In the genomic region with DNA sequence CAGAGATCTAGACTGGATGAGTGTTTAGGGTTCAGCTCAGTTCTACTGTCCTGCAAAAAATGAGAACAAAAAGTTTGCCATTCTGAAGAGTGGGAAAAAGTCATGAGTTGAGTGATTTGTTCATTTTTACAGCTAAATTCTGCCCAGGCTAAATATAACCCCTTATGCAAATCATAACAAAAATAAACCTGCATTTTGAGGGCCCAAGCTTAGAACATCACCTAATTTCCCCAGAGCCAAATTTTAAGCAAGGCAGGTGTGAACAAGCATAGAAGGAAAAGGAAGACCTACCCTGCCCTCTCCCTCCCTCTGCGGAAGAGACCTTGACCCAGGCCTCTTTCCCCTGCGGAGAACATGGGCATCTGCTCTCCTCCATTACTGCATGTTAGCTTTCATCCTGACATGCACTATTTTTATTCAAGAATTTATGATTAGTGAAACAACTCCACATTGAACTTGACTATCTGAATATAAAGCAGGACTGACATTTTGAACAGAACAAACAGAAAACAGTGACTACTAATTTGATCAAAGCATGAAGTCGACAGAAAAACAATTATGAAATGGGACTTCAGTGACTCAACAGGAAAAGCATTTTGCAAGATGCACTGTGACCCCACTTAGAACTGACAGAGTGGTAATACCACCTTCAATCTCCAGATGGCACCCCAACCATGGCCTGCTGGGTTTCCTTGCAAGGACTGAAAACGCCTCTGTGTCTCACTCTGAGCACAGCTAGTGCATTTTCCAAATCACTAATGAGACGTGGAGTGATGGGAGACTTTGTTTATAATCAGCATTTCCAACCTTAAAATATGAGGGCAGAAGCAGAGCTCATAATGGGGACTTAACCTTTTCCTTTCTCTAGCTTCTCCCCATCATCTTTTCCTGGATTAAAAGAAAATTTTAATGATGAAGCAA, we compare ENCODE assay signal across 8 cellular contexts. TPM values are rescaled to one million over a fixed set of nuclear protein-coding genes. Genes with fewer than 3 reads are reported as not detected.
DNase-seq lines count a peak whose midpoint lies in the region; ATAC-seq and TF ChIP-seq lines count a peak whose summit lies in the region.

No MANE protein-coding gene starts in this region.

- H3K27ac ChIP-seq in BLaER1 treated with 17β-estradiol and CSF1 and Interleukin-3, amounts not matched to agents 10 nM and 100 nM = peak overlapping the region; percentile 66 to 94 (median 88)

- intact Hi-C loops in lower leg skin (cut with DNase I; ENCODE audit: low total_unique reads) = loop anchor here (2.0 to 10.0 kb wide), 2 partner anchors 142 to 290 kb away; no protein-coding TSS in a partner anchor

- no peaks in the 10 kb centered on the region for H3K9me3 ChIP-seq in BLaER1 treated with 17β-estradiol and CSF1 and Interleukin-3, amounts not matched to agents 10 nM and 100 nM (replicated peaks in 1 of 11)

- H3K4me1 ChIP-seq in BLaER1 treated with 17β-estradiol and CSF1 and Interleukin-3, amounts not matched to agents 10 nM and 100 nM = peaks cover 36 to 62% (median 48%) of the 10 kb centered on the region in 10 experiments

- H3K4me2 ChIP-seq in BLaER1 treated with 17β-estradiol and CSF1 and Interleukin-3, amounts not matched to agents 10 nM and 100 nM = peak overlapping the region; percentile 67 to 90 (median 79)

- H4K20me1 ChIP-seq in BLaER1 treated with 17β-estradiol and CSF1 and Interleukin-3, amounts not matched to agents 10 nM and 100 nM = peaks cover 0 to 94% (median 0%) of the 10 kb centered on the region in 11 experiments; a peak in 7 of 22 replicates

- peak; percentile 78 for ATAC-seq in HG03439 (IDR thresholded peaks at IDR 0.05; ENCODE audit: unreplicated experiment)

- H3K9ac ChIP-seq in BLaER1 treated with 17β-estradiol and CSF1 and Interleukin-3, amounts not matched to agents 10 nM and 100 nM = peak overlapping the region; percentile 65 to 82 (median 76)

- peak in 1 of 3 donors; percentile 94 for TF ChIP-seq CTCF in lower leg skin (IDR thresholded peaks at IDR 0.05)

- 1 to 5% methylated on average over 5 of the region's 5 CpGs for WGBS in lower leg skin, 2 donors

- H3K27me3 ChIP-seq in BLaER1 treated with 17β-estradiol and CSF1 and Interleukin-3, amounts not matched to agents 10 nM and 100 nM = no peaks in the 10 kb centered on the region

- peak overlapping the region in 4 of 10 experiments; percentile 15 to 36 (median 24); a peak in 6 of 20 replicates for H3K4me3 ChIP-seq in BLaER1 treated with 17β-estradiol and CSF1 and Interleukin-3, amounts not matched to agents 10 nM and 100 nM
- no peak overlapping the region for H3K4me3 ChIP-seq in lower leg skin (ENCODE audit: low read depth, poor library complexity, severe bottlenecking)

- H3K36me3 ChIP-seq in BLaER1 treated with 17β-estradiol and CSF1 and Interleukin-3, amounts not matched to agents 10 nM and 100 nM = peaks cover 5 to 40% (median 21%) of the 10 kb centered on the region in 11 experiments; a peak in 20 of 22 replicates

- TF ChIP-seq POLR2A in lower leg skin (IDR thresholded peaks at IDR 0.05) = no peak

- DNase-seq in GM19238 (ENCODE audit: insufficient read length, low spot score) (peak; percentile 56), NCI-H524 treated with DMSO at 0.1 percent for 48 hours (lab: John Stamatoyannopoulos, UW) (peak; percentile 40), dermis blood vessel endothelial cell (peak; percentile 98), lower leg skin (ENCODE audit: low spot score in 2 of 2) (peak; percentile 94 to 95)
- peak; percentile 81 for DNase-seq in activated CD4-positive, alpha-beta T cell treated with anti-CD3 and anti-CD28 coated beads, Interleukin-2, amount 50 U/mL, for 1 hour
- DNase-seq in stimulated activated CD4-positive, alpha-beta T cell treated with anti-CD3 and anti-CD28 coated beads, TNF-alpha, amount 100 ng/mL, for 24 hours (ENCODE audit: low read depth in 3 of 3) = peak; percentile 69 to 84 (median 79)

RNA-seq across cellular contexts. Expression of a gene that starts 30.9 kb away (rescaled TPM):
- 0.65 and 0.85 TPM in 2 replicates for total RNA-seq in dermis blood vessel endothelial cell
- 1 to 10 TPM; 1.2 to 4.6 (median 3.0) TPM for total RNA-seq in lower leg skin

Comparison
In these comparisons a context has a peak if more than half of its experiments do, and no peak if none do; other contexts are left out.
1. DNase-seq: peak in every context shown above with its lines; median percentile 98 in dermis blood vessel endothelial cell; 94 in lower leg skin; 81 in activated CD4-positive, alpha-beta T cell treated with anti-CD3 and anti-CD28 coated beads, Interleukin-2, amount 50 U/mL, for 1 hour; 79 in stimulated activated CD4-positive, alpha-beta T cell treated with anti-CD3 and anti-CD28 coated beads, TNF-alpha, amount 100 ng/mL, for 24 hours; 56 in GM19238; 40 in NCI-H524 treated with DMSO at 0.1 percent for 48 hours.